17 cellular contexts compared by ENCODE assay signal in the genomic region with DNA sequence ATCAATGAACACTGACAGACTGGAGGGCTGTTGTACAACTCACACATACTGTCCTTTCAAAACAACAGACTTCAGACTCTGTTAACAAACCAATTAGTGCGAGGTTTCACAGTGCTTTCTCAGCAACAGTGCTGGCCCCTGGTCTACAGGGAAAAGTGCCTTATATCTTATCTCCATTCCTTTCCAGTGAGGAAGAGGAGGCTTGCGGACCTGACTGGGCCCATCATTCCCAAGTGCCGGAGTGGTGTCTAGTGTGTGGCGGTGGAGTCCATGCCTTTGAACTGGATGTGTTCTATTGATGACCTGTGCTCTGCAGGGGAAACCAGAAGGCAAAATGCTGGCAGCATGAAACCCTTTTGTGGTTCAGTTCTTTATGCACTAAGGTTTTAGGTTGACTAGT.
"Had no signal": no experiment of that assay in that cellular context is flagged by ENCODE, and none has a peak within 500 bp of the region (broad histone marks: within the 10 kb centered on the region; RNA-seq: fewer than 3 reads in every experiment).

No MANE protein-coding gene starts in this region.

- H3K27ac ChIP-seq: ascending aorta, colonic mucosa, stomach, testis had no signal

- H3K27me3 ChIP-seq: ascending aorta, colonic mucosa, stomach, testis had no signal

- H3K27me3 Mint-ChIP-seq: activated CD4-positive, alpha-beta T cell treated with anti-CD3 and anti-CD28 coated beads, Interleukin-2, amount 10 ng/mL, durations not matched to agents 7 days and 5 days; activated CD8-positive, alpha-beta memory T cell treated with anti-CD3 and anti-CD28 coated beads, Interleukin-2, amount 10 ng/mL, durations not matched to agents 7 days and 5 days; activated CD8-positive, alpha-beta T cell treated with anti-CD3 and anti-CD28 coated beads for 36 hours; activated naive CD4-positive, alpha-beta T cell treated with anti-CD3 and anti-CD28 coated beads, Interleukin-2, amount 50 U/mL, for 24 hours; naive thymus-derived CD4-positive, alpha-beta T cell; stimulated activated memory B cell treated with anti-CD40 and anti-IgM and Interleukin-4, amounts not matched to agents 10 μg/mL and 1 μg/mL and 100 μg/mL, for 72 hours; type B pancreatic cell had no signal

- H3K4me3 Mint-ChIP-seq: activated CD4-positive, alpha-beta T cell treated with anti-CD3 and anti-CD28 coated beads, Interleukin-2, amount 10 ng/mL, durations not matched to agents 7 days and 5 days; activated CD8-positive, alpha-beta memory T cell treated with anti-CD3 and anti-CD28 coated beads, Interleukin-2, amount 10 ng/mL, durations not matched to agents 7 days and 5 days; activated CD8-positive, alpha-beta T cell treated with anti-CD3 and anti-CD28 coated beads for 36 hours; activated naive CD4-positive, alpha-beta T cell treated with anti-CD3 and anti-CD28 coated beads, Interleukin-2, amount 50 U/mL, for 24 hours; naive thymus-derived CD4-positive, alpha-beta T cell; neural crest cell; stimulated activated memory B cell treated with anti-CD40 and anti-IgM and Interleukin-4, amounts not matched to agents 10 μg/mL and 1 μg/mL and 100 μg/mL, for 72 hours; T-helper 2 cell treated with Interferon-gamma antibody and Interleukin-4, amounts not matched to agents 5 μg/mL and 100 μg/mL, for 36 hours; type B pancreatic cell had no signal

- DNase-seq: activated CD4-positive, alpha-beta T cell treated with anti-CD3 and anti-CD28 coated beads, Interleukin-2, amount 10 ng/mL, durations not matched to agents 7 days and 5 days; activated CD8-positive, alpha-beta T cell treated with anti-CD3 and anti-CD28 coated beads for 36 hours; activated gamma-delta T cell treated with Interleukin-2 at 50 U/mL for 16 hours; stimulated activated CD4-positive, alpha-beta T cell treated with anti-CD3 and anti-CD28 coated beads, Interleukin-1b, Interleukin-23, amount 100 ng/mL, for 48 hours; stomach had no signal

- H3K4me3 ChIP-seq: ascending aorta, colonic mucosa, lung, stomach, testis had no signal

- H3K4me1 ChIP-seq: colonic mucosa had no signal

- H3K9ac ChIP-seq: SK-N-SH had no signal

- H3K27ac Mint-ChIP-seq: activated CD4-positive, alpha-beta T cell treated with anti-CD3 and anti-CD28 coated beads, Interleukin-2, amount 10 ng/mL, durations not matched to agents 7 days and 5 days; activated CD8-positive, alpha-beta memory T cell treated with anti-CD3 and anti-CD28 coated beads, Interleukin-2, amount 10 ng/mL, durations not matched to agents 7 days and 5 days; activated CD8-positive, alpha-beta T cell treated with anti-CD3 and anti-CD28 coated beads for 36 hours; activated naive CD4-positive, alpha-beta T cell treated with anti-CD3 and anti-CD28 coated beads, Interleukin-2, amount 50 U/mL, for 24 hours; stimulated activated memory B cell treated with anti-CD40 and anti-IgM and Interleukin-4, amounts not matched to agents 10 μg/mL and 1 μg/mL and 100 μg/mL, for 72 hours; T-helper 2 cell treated with Interferon-gamma antibody and Interleukin-4, amounts not matched to agents 5 μg/mL and 100 μg/mL, for 36 hours; type B pancreatic cell had no signal

- H3K9me3 ChIP-seq: ascending aorta, colonic mucosa, SK-N-SH, stomach, testis had no signal

- H3K4me2 ChIP-seq: SK-N-SH had no signal
